13 cellular contexts compared by ENCODE assay signal in the genomic region with DNA sequence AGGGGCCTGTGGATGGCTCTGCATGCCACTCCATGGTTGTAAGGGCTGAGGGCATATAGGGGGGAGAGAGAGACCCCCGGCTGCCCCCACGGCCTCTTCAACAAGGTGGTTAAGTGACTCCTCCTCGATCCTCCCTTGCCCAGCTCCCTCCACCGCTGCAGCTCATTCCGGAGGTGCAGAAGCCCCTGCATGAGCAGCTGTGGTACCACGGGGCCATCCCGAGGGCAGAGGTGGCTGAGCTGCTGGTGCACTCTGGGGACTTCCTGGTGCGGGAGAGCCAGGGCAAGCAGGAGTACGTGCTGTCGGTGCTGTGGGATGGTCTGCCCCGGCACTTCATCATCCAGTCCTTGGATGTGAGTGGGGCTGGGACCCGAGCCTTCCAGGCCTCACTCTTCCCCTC. TPM values are rescaled to one million over a fixed set of nuclear protein-coding genes. Genes with fewer than 3 reads are reported as not detected.
DNase-seq lines count a peak whose midpoint lies in the region; ATAC-seq and TF ChIP-seq lines count a peak whose summit lies in the region.
"Had no signal": no experiment of that assay in that cellular context is flagged by ENCODE, and none has a peak within 500 bp of the region (broad histone marks: within the 10 kb centered on the region; RNA-seq: fewer than 3 reads in every experiment).

No MANE protein-coding gene starts in this region.

- peaks cover 93% of the 10 kb centered on the region for H3K4me1 Mint-ChIP-seq in dendritic cell treated with granulocyte-macrophage colony-stimulating factor and Interleukin-4, amounts not matched to agents 40 ng/mL and 50 ng/mL, for 4 days (ENCODE audit: low read depth)

- H3K27ac ChIP-seq in left ventricle myocardium inferior (replicated peaks): no peak overlapping the region
- no peak overlapping the region for H3K27ac ChIP-seq in osteoblast (ENCODE audit: low read depth, low read length)
- H3K27ac ChIP-seq in tibial artery: no peak overlapping the region
- H3K27ac ChIP-seq: GM23248 had no signal

- H3K9me3 Mint-ChIP-seq in dendritic cell treated with granulocyte-macrophage colony-stimulating factor and Interleukin-4, amounts not matched to agents 40 ng/mL and 50 ng/mL, for 4 days: no peaks in the 10 kb centered on the region
- H3K9me3 Mint-ChIP-seq: CD4-positive, CD25-positive, alpha-beta regulatory T cell had no signal

- H3K4me1 ChIP-seq in left ventricle myocardium inferior (peaks cover 27% of the 10 kb centered on the region), osteoblast (ENCODE audit: insufficient read depth, low read length) (peaks cover 5% of the 10 kb centered on the region), tibial artery (peaks cover 0 to 6% (median 1%) of the 10 kb centered on the region in 4 donors)
- H3K4me1 ChIP-seq: Caco-2, HAP-1 had no signal

- no peaks in the 10 kb centered on the region for H3K27me3 Mint-ChIP-seq in dendritic cell treated with granulocyte-macrophage colony-stimulating factor and Interleukin-4, amounts not matched to agents 40 ng/mL and 50 ng/mL, for 4 days

- DNase-seq in Right ventricle myocardium inferior (ENCODE audit: missing footprints): peak; percentile 11
- no peak for DNase-seq in left ventricle myocardium inferior
- DNase-seq in osteoblast (ENCODE audit: insufficient read length, low spot score, missing footprints): peak; percentile 0
- no peak for DNase-seq in tibial artery
- DNase-seq: ACHN; BE2C; C1 segment of cervical spinal cord; Caco-2; CD4-positive, CD25-positive, alpha-beta regulatory T cell; GM23248 had no signal

- H3K4me2 ChIP-seq in osteoblast (ENCODE audit: insufficient read depth, low read length): no peak overlapping the region

- H3K27me3 ChIP-seq in left ventricle myocardium inferior (ENCODE audit: low read depth) (no peaks in the 10 kb centered on the region), osteoblast (ENCODE audit: insufficient read depth, low read length) (no peaks in the 10 kb centered on the region), tibial artery (no peaks in the 10 kb centered on the region)
- H3K27me3 ChIP-seq: BE2C had no signal

- no peak for TF ChIP-seq CTCF in left ventricle myocardium inferior (IDR thresholded peaks at IDR 0.05; ENCODE audit: borderline replicate concordance)
- no peak for TF ChIP-seq CTCF in osteoblast (IDR thresholded peaks at IDR 0.05; ENCODE audit: extremely low read depth, low read depth, low read length)
- no peak for TF ChIP-seq CTCF in tibial artery (IDR thresholded peaks at IDR 0.05)

- H3K27ac Mint-ChIP-seq in dendritic cell treated with granulocyte-macrophage colony-stimulating factor and Interleukin-4, amounts not matched to agents 40 ng/mL and 50 ng/mL, for 4 days: peak overlapping the region; percentile 32
- H3K27ac Mint-ChIP-seq: CD4-positive, CD25-positive, alpha-beta regulatory T cell had no signal

- no peak overlapping the region for H3K4me3 ChIP-seq in left ventricle myocardium inferior
- no peak overlapping the region for H3K4me3 ChIP-seq in osteoblast (ENCODE audit: insufficient read depth, low read length)
- H3K4me3 ChIP-seq in tibial artery: no peak overlapping the region
- H3K4me3 ChIP-seq: GM23248, HAP-1 had no signal

- H3K36me3 Mint-ChIP-seq in dendritic cell treated with granulocyte-macrophage colony-stimulating factor and Interleukin-4, amounts not matched to agents 40 ng/mL and 50 ng/mL, for 4 days (ENCODE audit: low read depth): peaks cover 100% of the 10 kb centered on the region
- H3K36me3 Mint-ChIP-seq: CD4-positive, CD25-positive, alpha-beta regulatory T cell had no signal

- no peak overlapping the region for H2AFZ ChIP-seq in osteoblast (ENCODE audit: low read length)
- H2AFZ ChIP-seq: GM23248 had no signal

- ATAC-seq in Right ventricle myocardium inferior (no peak), GM21825 (IDR thresholded peaks at IDR 0.05; ENCODE audit: unreplicated experiment) (no peak)

- H3K9me3 ChIP-seq in left ventricle myocardium inferior (replicated peaks) (no peaks in the 10 kb centered on the region), osteoblast (ENCODE audit: low read depth, low read length) (no peaks in the 10 kb centered on the region), tibial artery (no peaks in the 10 kb centered on the region)
- H3K9me3 ChIP-seq: BE2C, Caco-2, HAP-1 had no signal

- intact Hi-C loops in Right ventricle myocardium inferior (cut with DNase I) (no loop called here), left ventricle myocardium inferior (cut with micrococcal nuclease) (no loop called here), tibial artery (cut with DNase I; ENCODE audit: low total_unique reads) (no loop called here)
- intact Hi-C loops in dendritic cell treated with granulocyte-macrophage colony-stimulating factor and Interleukin-4, amounts not matched to agents 40 ng/mL and 50 ng/mL, for 4 days (cut with micrococcal nuclease): no loop called here

- H4K20me1 ChIP-seq in osteoblast (ENCODE audit: insufficient read depth, low read length): peaks cover 4% of the 10 kb centered on the region

- no peak overlapping the region for H3K4me3 Mint-ChIP-seq in dendritic cell treated with granulocyte-macrophage colony-stimulating factor and Interleukin-4, amounts not matched to agents 40 ng/mL and 50 ng/mL, for 4 days
- H3K4me3 Mint-ChIP-seq: CD4-positive, CD25-positive, alpha-beta regulatory T cell had no signal

- peaks cover 84% of the 10 kb centered on the region for H3K36me3 ChIP-seq in left ventricle myocardium inferior
- peaks cover 52% of the 10 kb centered on the region for H3K36me3 ChIP-seq in osteoblast (ENCODE audit: insufficient read depth, low read length)
- H3K36me3 ChIP-seq in tibial artery: peaks cover 51 to 84% (median 71%) of the 10 kb centered on the region in 3 donors
- H3K36me3 ChIP-seq: BE2C had no signal

- peaks cover 7% of the 10 kb centered on the region for H3K79me2 ChIP-seq in osteoblast (ENCODE audit: insufficient read depth, low read length)

RNA-seq across cellular contexts. Expression of gene FES, which starts 6.5 kb away (rescaled TPM):
- total RNA-seq in Right ventricle myocardium inferior (19.3 TPM), left ventricle myocardium inferior (11.9 TPM), osteoblast (19.2 and 20.3 TPM in 2 replicates)

RNA-seq across cellular contexts. Expression of gene MAN2A2, which starts 12.3 kb away (rescaled TPM):
- total RNA-seq in Right ventricle myocardium inferior: 133 TPM
- 95.4 TPM for total RNA-seq in left ventricle myocardium inferior
- 15.2 and 20.0 TPM in 2 replicates for total RNA-seq in osteoblast

RNA-seq across cellular contexts. Expression of gene FURIN, which starts 22.5 kb away (rescaled TPM):
- total RNA-seq in Right ventricle myocardium inferior: 51.2 TPM
- total RNA-seq in left ventricle myocardium inferior: 42.7 TPM
- 39.1 and 42.7 TPM in 2 replicates for total RNA-seq in osteoblast

RNA-seq across cellular contexts. Expression of gene HDDC3, which starts 41.5 kb away (rescaled TPM):
- total RNA-seq in Right ventricle myocardium inferior (18.9 TPM), left ventricle myocardium inferior (12.7 TPM), osteoblast (8.8 and 11.6 TPM in 2 replicates)

RNA-seq across cellular contexts. Expression of gene UNC45A, which starts 44.2 kb away (rescaled TPM):
- 25.8 TPM for total RNA-seq in Right ventricle myocardium inferior
- 21.9 TPM for total RNA-seq in left ventricle myocardium inferior
- 72.5 and 74.9 TPM in 2 replicates for total RNA-seq in osteoblast

Comparison
In these comparisons a context has a peak if more than half of its experiments do, and no peak if none do; other contexts are left out.
1. DNase-seq: peak in Right ventricle myocardium inferior (single experiment) and osteoblast (single experiment); none in left ventricle myocardium inferior (single experiment) and tibial artery (0 of 2).